In the genomic region with DNA sequence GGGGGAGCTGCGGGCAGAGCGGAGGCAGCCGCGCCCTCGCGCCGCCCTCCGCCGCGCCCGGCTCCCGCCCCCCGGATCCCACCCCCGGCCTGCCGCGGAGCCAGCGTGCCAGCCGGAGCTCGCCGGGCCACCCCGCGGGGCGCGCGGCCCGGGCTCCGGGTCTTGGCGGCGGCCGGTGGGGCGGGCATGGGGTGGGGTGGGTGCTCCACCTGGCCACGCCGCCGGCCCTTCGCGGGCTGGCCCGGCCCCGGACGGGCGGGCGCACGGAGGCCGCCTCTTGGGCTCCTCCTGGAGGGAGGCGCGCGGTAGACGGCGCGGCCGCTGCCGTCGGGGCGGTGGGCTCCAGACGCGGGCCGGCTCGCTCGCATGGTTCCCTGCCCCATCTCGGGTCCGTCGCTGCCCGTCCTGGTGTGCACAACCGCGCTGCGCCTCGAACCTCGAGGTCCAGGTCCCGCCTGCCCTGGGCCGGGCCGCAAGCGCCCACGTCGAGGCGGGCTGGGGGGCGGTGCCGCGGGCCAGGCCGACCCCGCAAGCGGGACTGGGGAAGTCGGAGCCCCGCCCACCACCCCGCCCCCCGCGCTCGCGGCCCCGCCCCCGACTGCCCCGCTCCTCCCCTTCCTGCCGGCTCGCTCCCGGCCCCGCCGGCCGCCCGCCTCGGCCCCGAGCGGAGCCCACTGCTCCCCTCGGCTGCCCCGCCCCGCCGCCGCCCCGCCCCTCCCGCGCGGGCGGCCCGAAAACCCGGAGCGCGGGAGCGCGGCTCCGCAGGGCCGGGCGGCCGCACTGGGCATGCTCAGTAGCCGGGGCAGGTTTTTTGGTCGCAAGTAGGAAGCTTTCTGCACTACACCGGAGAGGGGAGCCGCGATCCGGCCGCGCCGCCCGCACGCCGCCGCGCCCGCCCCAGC, we compare ENCODE assay signal across 8 cellular contexts. TPM values are rescaled to one million over a fixed set of nuclear protein-coding genes. Genes with fewer than 3 reads are reported as not detected.
DNase-seq lines count a peak whose midpoint lies in the region; ATAC-seq and TF ChIP-seq lines count a peak whose summit lies in the region.

A gene with protein sequence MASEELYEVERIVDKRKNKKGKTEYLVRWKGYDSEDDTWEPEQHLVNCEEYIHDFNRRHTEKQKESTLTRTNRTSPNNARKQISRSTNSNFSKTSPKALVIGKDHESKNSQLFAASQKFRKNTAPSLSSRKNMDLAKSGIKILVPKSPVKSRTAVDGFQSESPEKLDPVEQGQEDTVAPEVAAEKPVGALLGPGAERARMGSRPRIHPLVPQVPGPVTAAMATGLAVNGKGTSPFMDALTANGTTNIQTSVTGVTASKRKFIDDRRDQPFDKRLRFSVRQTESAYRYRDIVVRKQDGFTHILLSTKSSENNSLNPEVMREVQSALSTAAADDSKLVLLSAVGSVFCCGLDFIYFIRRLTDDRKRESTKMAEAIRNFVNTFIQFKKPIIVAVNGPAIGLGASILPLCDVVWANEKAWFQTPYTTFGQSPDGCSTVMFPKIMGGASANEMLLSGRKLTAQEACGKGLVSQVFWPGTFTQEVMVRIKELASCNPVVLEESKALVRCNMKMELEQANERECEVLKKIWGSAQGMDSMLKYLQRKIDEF (plus strand): TSS at position 814 of the 902 bp plus-strand sequence. CDS start 380 bp downstream, outside the sequence.

- H3K27me3 Mint-ChIP-seq in naive thymus-derived CD8-positive, alpha-beta T cell, result no peaks in the 10 kb centered on the region
- peaks cover 0 to 11% of the 10 kb centered on the region in 2 donors for H3K27me3 Mint-ChIP-seq in stimulated activated naive B cell treated with anti-CD40 and anti-IgM and Interleukin-4, amounts not matched to agents 10 μg/mL and 1 μg/mL and 100 μg/mL, for 72 hours

- DNase-seq in DMS53 treated with DMSO at 0.1 percent for 48 hours (lab: John Stamatoyannopoulos, UW; ENCODE audit: unreplicated experiment), result peak; percentile 74
- peak; percentile 89 for DNase-seq in Karpas-422
- peak; percentile 85 for DNase-seq in RPMI7951 (ENCODE audit: low read depth)
- peak; percentile 90 for DNase-seq in activated T-helper 1 cell treated with Interleukin-2 at 50 U/mL for 16 hours (ENCODE audit: low read depth)
- DNase-seq in fibroblast of lung (ENCODE audit: low read depth in 2 of 2), result peak; percentile 85 to 89
- DNase-seq in naive thymus-derived CD8-positive, alpha-beta T cell, result peak; percentile 80 to 92 (median 90)
- DNase-seq in stimulated activated naive B cell treated with anti-CD40 and anti-IgM and Interleukin-4, amounts not matched to agents 10 μg/mL and 1 μg/mL and 100 μg/mL, for 72 hours, result peak; percentile 89

- 0 out of 2 replicates have a peak, but pooled peaks cover 5% of the 10 kb centered on the region for H3K9me3 ChIP-seq in Karpas-422 (ENCODE audit: low read length)
- no peaks in the 10 kb centered on the region for H3K9me3 ChIP-seq in fibroblast of lung (ENCODE audit: control insufficient read depth, insufficient read depth, low read depth, low read length)

- no peaks in the 10 kb centered on the region for H3K36me3 Mint-ChIP-seq in naive thymus-derived CD8-positive, alpha-beta T cell
- H3K36me3 Mint-ChIP-seq in stimulated activated naive B cell treated with anti-CD40 and anti-IgM and Interleukin-4, amounts not matched to agents 10 μg/mL and 1 μg/mL and 100 μg/mL, for 72 hours, result peaks cover 2 to 9% of the 10 kb centered on the region in 2 donors

- ATAC-seq in GM21825 (IDR thresholded peaks at IDR 0.05; ENCODE audit: unreplicated experiment), result peak; percentile 61
- ATAC-seq in naive thymus-derived CD8-positive, alpha-beta T cell, result peak; percentile 69 to 73
- ATAC-seq in stimulated activated naive B cell treated with anti-CD40 and anti-IgM and Interleukin-4, amounts not matched to agents 10 μg/mL and 1 μg/mL and 100 μg/mL, for 72 hours (replicated peaks), result peak; percentile 65 to 76

- H2AFZ ChIP-seq in Karpas-422 (ENCODE audit: low read length) (no peak within 1 kb of the TSS), fibroblast of lung (ENCODE audit: low read length) (peak within 1 kb of the TSS; percentile 71)

- H3K27ac ChIP-seq in Karpas-422 (ENCODE audit: low read length) (no peak within 1 kb of the TSS), fibroblast of lung (ENCODE audit: insufficient read depth, low read length) (no peak within 1 kb of the TSS)

- TF ChIP-seq CTCF in fibroblast of lung (conservative IDR thresholded peaks at IDR 0.05 in 1 of 2, IDR thresholded peaks at IDR 0.05 in 1 of 2; ENCODE audit: low read depth in 1 of 2, low read length in 2 of 2), result no peak

- H3K4me1 Mint-ChIP-seq in naive thymus-derived CD8-positive, alpha-beta T cell, result peaks cover 29 to 48% (median 45%) of the 10 kb centered on the region in 4 donors
- H3K4me1 Mint-ChIP-seq in stimulated activated naive B cell treated with anti-CD40 and anti-IgM and Interleukin-4, amounts not matched to agents 10 μg/mL and 1 μg/mL and 100 μg/mL, for 72 hours, result peaks cover 35 to 55% of the 10 kb centered on the region in 2 donors

- POLR2A ChIA-PET in naive thymus-derived CD8-positive, alpha-beta T cell (lab: Charles Lee), result interaction anchor here (0.6 to 2.3 kb wide), 9 partner anchors 11 to 755 kb away, joined by 3 to 10 read pairs (median 4); partner anchors contain the start of gene ECI2

- H3K9ac ChIP-seq in Karpas-422 (ENCODE audit: low read length) (peak within 1 kb of the TSS; percentile 50), fibroblast of lung (ENCODE audit: insufficient read depth, low read length) (peak within 1 kb of the TSS; percentile 71)

- H3K79me2 ChIP-seq in Karpas-422 (ENCODE audit: low read length) (peaks cover 5% of the 10 kb centered on the region; the same call in 1 of the 2 replicates), fibroblast of lung (ENCODE audit: control insufficient read depth, insufficient read depth, low read length) (peaks cover 35% of the 10 kb centered on the region)

- H3K4me1 ChIP-seq in Karpas-422 (ENCODE audit: low read length), result peaks cover 10% of the 10 kb centered on the region
- peaks cover 4% of the 10 kb centered on the region for H3K4me1 ChIP-seq in fibroblast of lung (ENCODE audit: control insufficient read depth, extremely low read depth, insufficient read depth, low read length)

- no peaks in the 10 kb centered on the region for H3K9me2 ChIP-seq in Karpas-422 (replicated peaks; ENCODE audit: insufficient read depth, low read length)

- H3K4me2 ChIP-seq in Karpas-422 (ENCODE audit: low read depth, low read length, poor library complexity, severe bottlenecking) (peak within 1 kb of the TSS; percentile 75), fibroblast of lung (ENCODE audit: extremely low read depth, insufficient read depth, low read length) (peak within 1 kb of the TSS; percentile 85)

- H4K20me1 ChIP-seq in Karpas-422 (ENCODE audit: insufficient read depth, low read depth, low read length) (peaks cover 9% of the 10 kb centered on the region; the same call in 1 of the 2 replicates), fibroblast of lung (ENCODE audit: control insufficient read depth, extremely low read depth, insufficient read depth, low read length) (no peaks in the 10 kb centered on the region)

- peaks cover 0 to 10% (median 0%) of the 10 kb centered on the region in 9 donors for H3K9me3 Mint-ChIP-seq in naive thymus-derived CD8-positive, alpha-beta T cell
- peaks cover 5 to 7% of the 10 kb centered on the region in 2 donors for H3K9me3 Mint-ChIP-seq in stimulated activated naive B cell treated with anti-CD40 and anti-IgM and Interleukin-4, amounts not matched to agents 10 μg/mL and 1 μg/mL and 100 μg/mL, for 72 hours

- H3K27me3 ChIP-seq in Karpas-422 (ENCODE audit: low read length) (peaks cover 6% of the 10 kb centered on the region), fibroblast of lung (ENCODE audit: control insufficient read depth, insufficient read depth, low read length) (peaks cover 5% of the 10 kb centered on the region)

- no peaks in the 10 kb centered on the region for H3K36me3 ChIP-seq in Karpas-422 (ENCODE audit: insufficient read depth, low read length)
- no peaks in the 10 kb centered on the region for H3K36me3 ChIP-seq in fibroblast of lung (ENCODE audit: control insufficient read depth, insufficient read depth, low read length)

- H3K4me3 Mint-ChIP-seq in naive thymus-derived CD8-positive, alpha-beta T cell, result peak within 1 kb of the TSS; percentile 88 to 98 (median 94)
- peak within 1 kb of the TSS; percentile 92 to 93 for H3K4me3 Mint-ChIP-seq in stimulated activated naive B cell treated with anti-CD40 and anti-IgM and Interleukin-4, amounts not matched to agents 10 μg/mL and 1 μg/mL and 100 μg/mL, for 72 hours

- H3K4me3 ChIP-seq in Karpas-422 (ENCODE audit: low read length) (peak within 1 kb of the TSS; percentile 63), fibroblast of lung (replicated peaks in 1 of 4; ENCODE audit: control extremely low read depth in 1 of 4, insufficient read depth in 1 of 4, low read depth in 3 of 4, low read length in 4 of 4) (peak within 1 kb of the TSS; percentile 44 to 76 (median 70))

- peak within 1 kb of the TSS; percentile 70 to 96 (median 91) for H3K27ac Mint-ChIP-seq in naive thymus-derived CD8-positive, alpha-beta T cell
- H3K27ac Mint-ChIP-seq in stimulated activated naive B cell treated with anti-CD40 and anti-IgM and Interleukin-4, amounts not matched to agents 10 μg/mL and 1 μg/mL and 100 μg/mL, for 72 hours, result peak within 1 kb of the TSS; percentile 97

RNA-seq across cellular contexts. Expression of the gene that starts here (rescaled TPM):
- 4.2 and 16.4 TPM in 2 replicates for total RNA-seq in Karpas-422 (2014; rRNA removed; shearing (Covaris generic); ENCODE audit: low replicate concordance)
- 16.8 and 23.2 TPM in 2 replicates for total RNA-seq in RPMI7951 (2014; rRNA removed; shearing (Covaris generic))
- 21.3 and 24.9 TPM in 2 replicates for total RNA-seq in fibroblast of lung
- 16.9 and 20.6 TPM in 2 replicates for polyA plus RNA-seq in fibroblast of lung
- 13.9 and 15.0 TPM in 2 replicates for polyA plus RNA-seq in fibroblast of lung (2012)
- polyA minus RNA-seq in fibroblast of lung (ENCODE audit: low replicate concordance), result 12.7 and 14.9 TPM in 2 replicates
- 10 to 100 TPM; 47.8 to 49.3 TPM for total RNA-seq in naive thymus-derived CD8-positive, alpha-beta T cell
- polyA plus RNA-seq in naive thymus-derived CD8-positive, alpha-beta T cell, result 1 to 10 TPM; 5.6 to 6.1 (median 5.7) TPM
